ENCODE assay signal across 21 cellular contexts in genomic region chr10:53754851-53755250, GRCh38.
A peak's percentile ranks its signal among the peaks of the same experiment; 100 is the strongest.
DNase-seq lines count a peak whose midpoint lies in the region; ATAC-seq and TF ChIP-seq lines count a peak whose summit lies in the region.
"Had no signal": no experiment of that assay in that cellular context is flagged by ENCODE, and none has a peak within 500 bp of the region (broad histone marks: within the 10 kb centered on the region; RNA-seq: fewer than 3 reads in every experiment).

No MANE protein-coding gene starts in this region.

- H3K27me3 Mint-ChIP-seq in H9 (ENCODE audit: low read depth) = no peaks in the 10 kb centered on the region
- H3K27me3 Mint-ChIP-seq: B cell; stimulated activated naive CD8-positive, alpha-beta T cell treated with anti-CD3 and anti-CD28 coated beads, Interleukin-15, Interleukin-2, amounts not matched to agents 100 ng/mL and 50 ng/mL, for 24 hours had no signal

- BruUV-seq in PC-3 (replicated peaks; lab: Mats Ljungman, UMichigan) = no TSS peak

- H2AFZ ChIP-seq in PC-3 (ENCODE audit: low read length) (peak overlapping the region; percentile 38), H9 (ENCODE audit: low read length) (no peak overlapping the region)

- H4K8ac ChIP-seq in H9 (replicated peaks; ENCODE audit: insufficient read length, low read depth, low read length) = no peak overlapping the region

- H3F3A ChIP-seq in PC-3 (ENCODE audit: low read length, unreplicated experiment) = no peaks in the 10 kb centered on the region

- POLR2A ChIA-PET in PC-3 (lab: Charles Lee; ENCODE audit: unreplicated experiment) = interaction anchor here (0.6 kb wide), 1 partner anchor 1602 kb away, joined by 4 read pairs; no protein-coding TSS in a partner anchor

- H4K20me1 ChIP-seq in PC-3 (ENCODE audit: low read length) (no peaks in the 10 kb centered on the region), H9 (ENCODE audit: control insufficient read depth, insufficient read depth, insufficient read length) (no peaks in the 10 kb centered on the region)

- no peak overlapping the region for H3K56ac ChIP-seq in H9 (ENCODE audit: insufficient read length, low read depth, low read length)

- H3K27ac ChIP-seq in PC-3 (ENCODE audit: low read length) (no peak overlapping the region), dorsolateral prefrontal cortex (no peak overlapping the region), transverse colon (no peak overlapping the region), H9 (ENCODE audit: insufficient read length, low read depth, low read length) (no peak overlapping the region)
- H3K27ac ChIP-seq: 22Rv1, cardiac muscle cell, upper lobe of left lung had no signal

- H3K36me3 Mint-ChIP-seq in H9 (ENCODE audit: insufficient read depth in 1 of 3, low read depth in 3 of 3) = peaks cover 1 to 9% (median 2%) of the 10 kb centered on the region in 3 experiments; a peak in 4 of 7 replicates

- TF ChIP-seq CTCF in PC-3 (conservative IDR thresholded peaks at IDR 0.05; ENCODE audit: low read depth, low read length) (no peak), retinal pigment epithelial cell (conservative IDR thresholded peaks at IDR 0.05; ENCODE audit: low read depth, low read length) (no peak), dorsolateral prefrontal cortex (IDR thresholded peaks at IDR 0.05 in 54 of 56, conservative IDR thresholded peaks at IDR 0.05 in 2 of 56; ENCODE audit: low read depth in 1 of 56, partially characterized antibody in 56 of 56) (no peak), transverse colon (IDR thresholded peaks at IDR 0.05) (no peak), H9 (conservative IDR thresholded peaks at IDR 0.05) (no peak)

- H3T11ph ChIP-seq in H9 (ENCODE audit: low read length) = no peak overlapping the region

- ATAC-seq in PC-3 = peak; percentile 61
- ATAC-seq: GM12878, HCT116, left colon had no signal

- no peak overlapping the region for H4K5ac ChIP-seq in H9 (ENCODE audit: insufficient read length, low read depth, low read length)

- no peak overlapping the region for H3K4ac ChIP-seq in H9 (ENCODE audit: low read depth, low read length)

- H3K27me3 ChIP-seq in PC-3 (ENCODE audit: low read length) (no peaks in the 10 kb centered on the region), dorsolateral prefrontal cortex (peaks cover 0 to 5% (median 0%) of the 10 kb centered on the region in 45 donors), transverse colon (no peaks in the 10 kb centered on the region), H9 (ENCODE audit: insufficient read depth, low read length) (no peaks in the 10 kb centered on the region)
- H3K27me3 ChIP-seq: cardiac muscle cell, upper lobe of left lung had no signal

- TF ChIP-seq POLR2A in transverse colon (IDR thresholded peaks at IDR 0.05) = no peak

- H3K9me3 ChIP-seq in PC-3 (ENCODE audit: low read length) = no peaks in the 10 kb centered on the region
- H3K9me3 ChIP-seq in transverse colon = no peaks in the 10 kb centered on the region
- H3K9me3 ChIP-seq in H9 (ENCODE audit: control insufficient read depth, low read depth, low read length) = no peaks in the 10 kb centered on the region
- H3K9me3 ChIP-seq: upper lobe of left lung had no signal

- no peak overlapping the region for H3K27ac Mint-ChIP-seq in H9
- H3K27ac Mint-ChIP-seq: B cell; stimulated activated naive CD8-positive, alpha-beta T cell treated with anti-CD3 and anti-CD28 coated beads, Interleukin-15, Interleukin-2, amounts not matched to agents 100 ng/mL and 50 ng/mL, for 24 hours had no signal

- H3K4me1 ChIP-seq in PC-3 (ENCODE audit: insufficient read depth, low read length) (no peaks in the 10 kb centered on the region), transverse colon (no peaks in the 10 kb centered on the region), H9 (ENCODE audit: insufficient read depth, low read length) (no peaks in the 10 kb centered on the region)
- H3K4me1 ChIP-seq: upper lobe of left lung had no signal

- 0 to 24% methylated on average over 2 to 4 of the region's 4 CpGs for WGBS in transverse colon (ENCODE audit: low coverage in 1 of 2), 2 donors
- no CpG with 5 or more reads among the region's 4 CpGs for WGBS in H9 (ENCODE audit: extremely low coverage, insufficient read length, low lambda C conversion rate)

- CTCF ChIA-PET in PC-3 (lab: Charles Lee) = interaction anchor here (0.7 kb wide), 1 partner anchor 11 kb away, joined by 16 read pairs; no protein-coding TSS in a partner anchor

- no peak overlapping the region for H4K91ac ChIP-seq in H9 (ENCODE audit: insufficient read length, low read depth, low read length)

- no peak overlapping the region for H2BK20ac ChIP-seq in H9 (ENCODE audit: low read depth, low read length, poor library complexity, severe bottlenecking)

- H3K18ac ChIP-seq in H9 (ENCODE audit: insufficient read length, low read depth, low read length) = no peak overlapping the region

- H3K79me1 ChIP-seq in H9 (ENCODE audit: insufficient read depth, low read depth, low read length, poor library complexity, severe bottlenecking) = no peaks in the 10 kb centered on the region

- intact Hi-C loops in PC-3 (cut with micrococcal nuclease) = no loop called here
- intact Hi-C loops in dorsolateral prefrontal cortex (cut with DNase I) = no loop called here
- intact Hi-C loops in transverse colon (cut with DNase I; ENCODE audit: low total_unique reads) = no loop called here

- no peak overlapping the region for H3K14ac ChIP-seq in H9 (ENCODE audit: insufficient read depth, low read length)

- no peaks in the 10 kb centered on the region for H3K9me2 ChIP-seq in PC-3 (replicated peaks; ENCODE audit: low read length)

- H3K9me3 Mint-ChIP-seq in H9 = peaks cover 0 to 2% of the 10 kb centered on the region in 2 experiments; a peak in 2 of 5 replicates
- H3K9me3 Mint-ChIP-seq: stimulated activated naive CD8-positive, alpha-beta T cell treated with anti-CD3 and anti-CD28 coated beads, Interleukin-15, Interleukin-2, amounts not matched to agents 100 ng/mL and 50 ng/mL, for 24 hours had no signal

- in situ Hi-C loops in transverse colon (cut with MboI; ENCODE audit: low pct_ligation_motif_present in 1 of 4, low pct_unique_long_range_greater_than_20kb in 1 of 4, low sequenced_read_pairs in 3 of 4) = no loop called here

- no peak overlapping the region for H2BK5ac ChIP-seq in H9 (ENCODE audit: insufficient read length, low read length)

- H3K4me1 Mint-ChIP-seq in H9 = peaks cover 5 to 8% of the 10 kb centered on the region in 2 experiments; a peak in 2 of 4 replicates
- H3K4me1 Mint-ChIP-seq: B cell had no signal

- no peak overlapping the region for H2BK120ac ChIP-seq in H9 (ENCODE audit: low read depth, low read length, poor library complexity, severe bottlenecking)

- H3K36me3 ChIP-seq in PC-3 (ENCODE audit: low read depth, low read length) (no peaks in the 10 kb centered on the region), transverse colon (no peaks in the 10 kb centered on the region)
- H3K36me3 ChIP-seq: cardiac muscle cell, upper lobe of left lung had no signal

- H3K4me2 ChIP-seq in PC-3 (ENCODE audit: low read length) (peak overlapping the region; percentile 12), H9 (ENCODE audit: insufficient read depth, insufficient read length, low read length) (no peak overlapping the region)

- no peak overlapping the region for H2AK5ac ChIP-seq in H9 (ENCODE audit: insufficient read length, low read length)

- no peak overlapping the region for H3K23ac ChIP-seq in H9 (ENCODE audit: insufficient read length, low read depth, low read length)

- no peak overlapping the region for H2BK12ac ChIP-seq in H9 (ENCODE audit: insufficient read length, low read depth, low read length)

- H3K79me2 ChIP-seq in PC-3 (ENCODE audit: low read length) (no peaks in the 10 kb centered on the region), H9 (ENCODE audit: insufficient read depth, low read length) (no peaks in the 10 kb centered on the region)

- DNase-seq in DMS53 (lab: John Stamatoyannopoulos, UW) (peak; percentile 55), DMS53 treated with DMSO at 0.1 percent for 48 hours (lab: John Stamatoyannopoulos, UW; ENCODE audit: unreplicated experiment) (no peak), PC-3 (peak; percentile 23), kidney tubule cell (ENCODE audit: low spot score) (peak; percentile 2), retinal pigment epithelial cell (ENCODE audit: low read depth) (no peak), dorsolateral prefrontal cortex (no peak), transverse colon (no peak), H9 (no peak)
- DNase-seq: activated CD8-positive, alpha-beta memory T cell treated with anti-CD3 and anti-CD28 coated beads, Interleukin-2, amount 50 U/mL, for 48 hours; activated effector memory CD4-positive, alpha-beta T cell treated with anti-CD3 and anti-CD28 coated beads, Interleukin-2, amount 50 U/mL, for 16 hours; erythroblast; NCI-H1694; NCI-H226; upper lobe of left lung had no signal

- H3K4me3 ChIP-seq in PC-3 (ENCODE audit: low read length) = peak overlapping the region; percentile 6; the same call in 1 of the 2 replicates
- H3K4me3 ChIP-seq in retinal pigment epithelial cell (ENCODE audit: low read length) = peak overlapping the region; percentile 22
- peak overlapping the region in 12 of 59 donors; percentile 2 to 52 (median 34) for H3K4me3 ChIP-seq in dorsolateral prefrontal cortex
- peak overlapping the region in 1 of 4 donors; percentile 9 for H3K4me3 ChIP-seq in transverse colon
- H3K4me3 ChIP-seq: cardiac muscle cell, GM12878, upper lobe of left lung had no signal

- H3K9ac ChIP-seq in PC-3 (ENCODE audit: low read length) (no peak overlapping the region), H9 (ENCODE audit: extremely low read depth, insufficient read length, low read length) (no peak overlapping the region)

- H2BK15ac ChIP-seq in H9 (ENCODE audit: low read depth, low read length) = no peak overlapping the region

- H3K4me3 Mint-ChIP-seq in H9 = peak overlapping the region in 1 of 2 experiments; percentile 31; a peak in 2 of 5 replicates
- H3K4me3 Mint-ChIP-seq: B cell; stimulated activated naive CD8-positive, alpha-beta T cell treated with anti-CD3 and anti-CD28 coated beads, Interleukin-15, Interleukin-2, amounts not matched to agents 100 ng/mL and 50 ng/mL, for 24 hours had no signal

- H3K23me2 ChIP-seq in H9 (ENCODE audit: insufficient read length, low read depth, low read length, poor library complexity, severe bottlenecking) = no peaks in the 10 kb centered on the region

- TF ChIP-seq EP300 in transverse colon (IDR thresholded peaks at IDR 0.05; ENCODE audit: low read depth) = no peak

Comparison
In these comparisons a context has a peak if more than half of its experiments do, and no peak if none do; other contexts are left out.
1. DNase-seq: peak in DMS53 (single experiment), PC-3 (single experiment) and kidney tubule cell (single experiment); none in DMS53 treated with DMSO at 0.1 percent for 48 hours (single experiment), retinal pigment epithelial cell (single experiment), dorsolateral prefrontal cortex (0 of 10), transverse colon (single experiment) and H9 (single experiment).